Comparison of ENCODE assay signal across 9 cellular contexts in genomic region chr16:81480856-81481821, GRCh38. TPM values are rescaled to one million over a fixed set of nuclear protein-coding genes. Genes with fewer than 3 reads are reported as not detected.
DNase-seq lines count a peak whose midpoint lies in the region; ATAC-seq and TF ChIP-seq lines count a peak whose summit lies in the region.
"Had no signal": no experiment of that assay in that cellular context is flagged by ENCODE, and none has a peak within 500 bp of the region (broad histone marks: within the 10 kb centered on the region; RNA-seq: fewer than 3 reads in every experiment).

No MANE protein-coding gene starts in this region.

- peaks cover 45% of the 10 kb centered on the region for H3K4me1 Mint-ChIP-seq in chondrocyte (ENCODE audit: low read depth)
- H3K4me1 Mint-ChIP-seq in natural killer cell treated with Interleukin-12 subunit alpha and Interleukin-12 subunit beta and Interleukin-15 and Interleukin-18, amount 100 ng/mL, for 72 hours (ENCODE audit: low read depth in 2 of 2) = peaks cover 76 to 78% of the 10 kb centered on the region in 2 donors

- H3K36me3 Mint-ChIP-seq in chondrocyte (ENCODE audit: low read depth) = peaks cover 2% of the 10 kb centered on the region
- no peaks in the 10 kb centered on the region for H3K36me3 Mint-ChIP-seq in natural killer cell treated with Interleukin-12 subunit alpha and Interleukin-12 subunit beta and Interleukin-15 and Interleukin-18, amount 100 ng/mL, for 72 hours

- TF ChIP-seq CTCF in chondrocyte (IDR thresholded peaks at IDR 0.05) = no peak

- peak overlapping the region; percentile 47 for H3K27ac Mint-ChIP-seq in chondrocyte (ENCODE audit: unreplicated experiment)
- peak overlapping the region; percentile 81 to 98 for H3K27ac Mint-ChIP-seq in natural killer cell treated with Interleukin-12 subunit alpha and Interleukin-12 subunit beta and Interleukin-15 and Interleukin-18, amount 100 ng/mL, for 72 hours

- H3K9me3 Mint-ChIP-seq in chondrocyte (ENCODE audit: low read depth) = no peaks in the 10 kb centered on the region
- H3K9me3 Mint-ChIP-seq in natural killer cell treated with Interleukin-12 subunit alpha and Interleukin-12 subunit beta and Interleukin-15 and Interleukin-18, amount 100 ng/mL, for 72 hours = no peaks in the 10 kb centered on the region

- H3K4me3 Mint-ChIP-seq in chondrocyte (ENCODE audit: unreplicated experiment) = no peak overlapping the region
- H3K4me3 Mint-ChIP-seq in natural killer cell treated with Interleukin-12 subunit alpha and Interleukin-12 subunit beta and Interleukin-15 and Interleukin-18, amount 100 ng/mL, for 72 hours = peak overlapping the region; percentile 90
- H3K4me3 Mint-ChIP-seq: brain had no signal

- peak; percentile 84 for ATAC-seq in HG02623 (IDR thresholded peaks at IDR 0.05; ENCODE audit: unreplicated experiment)
- ATAC-seq in natural killer cell treated with Interleukin-12 subunit alpha and Interleukin-12 subunit beta and Interleukin-15 and Interleukin-18, amount 100 ng/mL, for 72 hours = peak; percentile 94 to 95

- H3K27me3 Mint-ChIP-seq in chondrocyte (ENCODE audit: low read depth) = no peaks in the 10 kb centered on the region
- H3K27me3 Mint-ChIP-seq in natural killer cell treated with Interleukin-12 subunit alpha and Interleukin-12 subunit beta and Interleukin-15 and Interleukin-18, amount 100 ng/mL, for 72 hours = no peaks in the 10 kb centered on the region
- H3K27me3 Mint-ChIP-seq: brain had no signal

- peak; percentile 25 for DNase-seq in stimulated activated CD4-positive, alpha-beta T cell treated with anti-CD3 and anti-CD28 coated beads, Interleukin-15, amount 100 ng/mL, for 24 hours
- no peak for DNase-seq in stimulated activated CD4-positive, alpha-beta T cell treated with anti-CD3 and anti-CD28 coated beads, Interleukin-4, amount 100 ng/mL, for 1 hour
- DNase-seq in MV-4-11 (lab: John Stamatoyannopoulos, UW) (peak; percentile 100), chondrocyte (ENCODE audit: low spot score) (no peak), superior temporal gyrus (ENCODE audit: extremely low spot score) (no peak)
- DNase-seq in natural killer cell treated with Interleukin-12 subunit alpha and Interleukin-12 subunit beta and Interleukin-15 and Interleukin-18, amount 100 ng/mL, for 72 hours (ENCODE audit: low spot score) = peak; percentile 93
- no peak for DNase-seq in effector CD4-positive, alpha-beta T cell

RNA-seq across cellular contexts. Expression of gene CMIP, which starts 36.5 kb away (rescaled TPM):
- 61.4 to 69.6 TPM (median 62.9 TPM) in 3 replicates for total RNA-seq in chondrocyte
- 10 to 100 TPM; 48.0 to 57.6 TPM for total RNA-seq in natural killer cell treated with Interleukin-12 subunit alpha and Interleukin-12 subunit beta and Interleukin-15 and Interleukin-18, amount 100 ng/mL, for 72 hours

Comparison
In these comparisons a context has a peak if more than half of its experiments do, and no peak if none do; other contexts are left out.
1. DNase-seq: peak in stimulated activated CD4-positive, alpha-beta T cell treated with anti-CD3 and anti-CD28 coated beads, Interleukin-15, amount 100 ng/mL, for 24 hours (single experiment), MV-4-11 (single experiment) and natural killer cell treated with Interleukin-12 subunit alpha and Interleukin-12 subunit beta and Interleukin-15 and Interleukin-18, amount 100 ng/mL, for 72 hours (single experiment); none in stimulated activated CD4-positive, alpha-beta T cell treated with anti-CD3 and anti-CD28 coated beads, Interleukin-4, amount 100 ng/mL, for 1 hour (single experiment), chondrocyte (single experiment), effector CD4-positive, alpha-beta T cell (single experiment) and superior temporal gyrus (single experiment).